In genomic region chr22:19814428-19814827, GRCh38 we compare ENCODE assay signal across 1 cellular context.
TF ChIP-seq lines count a peak whose summit lies in the region.

No MANE protein-coding gene starts in this region.

TF ChIP-seq in SK-N-SH, 30 proteins besides CTCF, POLR2A, EP300 and RAD21:
- TF ChIP-seq ZBTB33 (IDR thresholded peaks at IDR 0.05; ENCODE audit: borderline replicate concordance, low read depth) (no peak), MEF2A (IDR thresholded peaks at IDR 0.05; ENCODE audit: borderline replicate concordance, low read depth) (no peak), FOXM1 (IDR thresholded peaks at IDR 0.05; ENCODE audit: low read depth) (no peak), PBX3 (IDR thresholded peaks at IDR 0.05) (no peak), IRF3 (IDR thresholded peaks at IDR 0.05; ENCODE audit: low read depth, low read length) (no peak), MAX (IDR thresholded peaks at IDR 0.05; ENCODE audit: low read depth) (no peak), SIN3A (IDR thresholded peaks at IDR 0.05; ENCODE audit: borderline replicate concordance, low read depth, low read length) (no peak), GABPA (IDR thresholded peaks at IDR 0.05; ENCODE audit: low read depth) (no peak), USF2 (IDR thresholded peaks at IDR 0.05; ENCODE audit: borderline replicate concordance, low read depth, low read length) (no peak), RXRA (IDR thresholded peaks at IDR 0.05; ENCODE audit: borderline replicate concordance, low read depth) (no peak), SMC3 (IDR thresholded peaks at IDR 0.05; ENCODE audit: low read depth, low read length) (no peak), GATA2 (CRISPR knock-in tag; IDR thresholded peaks at IDR 0.05) (no peak), FOSL2 (IDR thresholded peaks at IDR 0.05; ENCODE audit: borderline replicate concordance, low read depth) (no peak), TAF1 (IDR thresholded peaks at IDR 0.05; ENCODE audit: borderline replicate concordance, low read depth, low read length) (no peak), ELF1 (IDR thresholded peaks at IDR 0.05) (no peak)
TF ChIP-seq in SK-N-SH: peak in this region for 0.
